In genomic region chr17:81666342-81667191, GRCh38 we compare ENCODE assay signal across 1 cellular context.
TF ChIP-seq lines count a peak whose summit lies in the region.

Gene CCDC137 (plus strand): TSS chr17:81666737. CDS start chr17:81666767, 30 bp downstream.
Gene OXLD1 (minus strand): TSS chr17:81666605. CDS start chr17:81666577, 28 bp downstream.

TF ChIP-seq in HepG2, 621 proteins besides CTCF, POLR2A, EP300 and RAD21 (continued from another document and continues in another):
- peak; percentile 36; the same call in 1 of the 2 replicates for TF ChIP-seq FOXP4 (CRISPR knock-in tag; IDR thresholded peaks at IDR 0.05)
- peak; percentile 82 for TF ChIP-seq KDM5A (IDR thresholded peaks at IDR 0.05; ENCODE audit: borderline replicate concordance, low read length)
- no peak for TF ChIP-seq NFE2L1 (CRISPR knock-in tag; IDR thresholded peaks at IDR 0.05; ENCODE audit: borderline replicate concordance)
- peak; percentile 74; the same call in 1 of the 2 replicates for TF ChIP-seq ZNF589 (CRISPR knock-in tag; conservative IDR thresholded peaks at IDR 0.05)
- 0 out of 2 replicates have a peak, but pooled peaks have one; percentile 45 for TF ChIP-seq CC2D1A (CRISPR knock-in tag; IDR thresholded peaks at IDR 0.05)
- TF ChIP-seq NCOR1 (IDR thresholded peaks at IDR 0.05; ENCODE audit: borderline replicate concordance, low read length), result no peak
- TF ChIP-seq ZNF549 (CRISPR knock-in tag; IDR thresholded peaks at IDR 0.05), result no peak
- no peak for TF ChIP-seq ZNF121 (CRISPR knock-in tag; IDR thresholded peaks at IDR 0.05)
- TF ChIP-seq ATF5 (CRISPR knock-in tag; IDR thresholded peaks at IDR 0.05; ENCODE audit: low read depth), result no peak; the same call in 1 of the 2 replicates
- TF ChIP-seq HNF4A (CRISPR knock-in tag; IDR thresholded peaks at IDR 0.05), result 0 out of 2 replicates have a peak, but pooled peaks have one; percentile 14
- peak; percentile 96 for TF ChIP-seq ZFP91 (CRISPR knock-in tag; IDR thresholded peaks at IDR 0.05; ENCODE audit: borderline replicate concordance)
- no peak for TF ChIP-seq SP1 (IDR thresholded peaks at IDR 0.05)
- TF ChIP-seq SP1 (CRISPR knock-in tag; IDR thresholded peaks at IDR 0.05), result peak; percentile 49; the same call in 1 of the 2 replicates
- 0 out of 2 replicates have a peak, but pooled peaks have one; percentile 3 for TF ChIP-seq MYPOP (CRISPR knock-in tag; IDR thresholded peaks at IDR 0.05)
- TF ChIP-seq FIP1L1 (IDR thresholded peaks at IDR 0.05; ENCODE audit: borderline replicate concordance, insufficient read depth, low read depth, low read length), result no peak
- no peak for TF ChIP-seq SMARCE1 (IDR thresholded peaks at IDR 0.05; ENCODE audit: borderline replicate concordance)
- peak; percentile 24; the same call in 1 of the 2 replicates for TF ChIP-seq ZNF580 (CRISPR knock-in tag; IDR thresholded peaks at IDR 0.05; ENCODE audit: borderline replicate concordance, low read depth)
- TF ChIP-seq KDM3A (CRISPR knock-in tag; IDR thresholded peaks at IDR 0.05; ENCODE audit: low read depth), result no peak; the same call in 1 of the 2 replicates
- peak; percentile 98 for TF ChIP-seq KMT2A (CRISPR knock-in tag; IDR thresholded peaks at IDR 0.05)
- TF ChIP-seq ZNF205 (CRISPR knock-in tag; IDR thresholded peaks at IDR 0.05), result peak; percentile 66
- no peak for TF ChIP-seq GTF2F1 (IDR thresholded peaks at IDR 0.05; ENCODE audit: low read length)
- no peak for TF ChIP-seq PLRG1 (conservative IDR thresholded peaks at IDR 0.05)
- TF ChIP-seq E2F5 (CRISPR knock-in tag; conservative IDR thresholded peaks at IDR 0.05), result peak; percentile 66; the same call in 1 of the 2 replicates
- no peak; the same call in 1 of the 2 replicates for TF ChIP-seq MTF2 (CRISPR knock-in tag; IDR thresholded peaks at IDR 0.05; ENCODE audit: borderline replicate concordance)
- peak; percentile 79; the same call in 1 of the 2 replicates for TF ChIP-seq GLI4 (CRISPR knock-in tag; IDR thresholded peaks at IDR 0.05; ENCODE audit: borderline replicate concordance)
- TF ChIP-seq ZNF136 (CRISPR knock-in tag; IDR thresholded peaks at IDR 0.05; ENCODE audit: low read depth), result peak; percentile 45; the same call in 1 of the 2 replicates
- TF ChIP-seq HMG20B (CRISPR knock-in tag; conservative IDR thresholded peaks at IDR 0.05), result no peak
- no peak for TF ChIP-seq SKI (IDR thresholded peaks at IDR 0.05; ENCODE audit: partially characterized antibody)
- TF ChIP-seq RXRA (CRISPR knock-in tag; IDR thresholded peaks at IDR 0.05), result peak; percentile 79; the same call in 1 of the 2 replicates
- peak; percentile 52; the same call in 1 of the 2 replicates for TF ChIP-seq ARHGAP35 (CRISPR knock-in tag; IDR thresholded peaks at IDR 0.05; ENCODE audit: borderline replicate concordance)
- peak; percentile 100 for TF ChIP-seq SP2 (CRISPR knock-in tag; IDR thresholded peaks at IDR 0.05)
- peak; percentile 95 for TF ChIP-seq MAX (IDR thresholded peaks at IDR 0.05)
- TF ChIP-seq ZNF296 (CRISPR knock-in tag; conservative IDR thresholded peaks at IDR 0.05), result no peak
- no peak for TF ChIP-seq GPBP1L1 (CRISPR knock-in tag; IDR thresholded peaks at IDR 0.05)
- peak; percentile 79; the same call in 1 of the 2 replicates for TF ChIP-seq ZNF619 (CRISPR knock-in tag; IDR thresholded peaks at IDR 0.05)
- TF ChIP-seq ARID4A (CRISPR knock-in tag; IDR thresholded peaks at IDR 0.05; ENCODE audit: borderline replicate concordance), result peak; percentile 99
- peak; percentile 82 for TF ChIP-seq RBM39 (IDR thresholded peaks at IDR 0.05; ENCODE audit: low read depth, low read length, poor library complexity, severe bottlenecking)
- no peak for TF ChIP-seq USF2 (IDR thresholded peaks at IDR 0.05; ENCODE audit: low read depth, low read length)
- no peak; the same call in 1 of the 2 replicates for TF ChIP-seq USF2 (CRISPR knock-in tag; IDR thresholded peaks at IDR 0.05; ENCODE audit: borderline replicate concordance)
- TF ChIP-seq DR1 (CRISPR knock-in tag; IDR thresholded peaks at IDR 0.05), result peak; percentile 76
- peak; percentile 55 for TF ChIP-seq ZNF772 (CRISPR knock-in tag; IDR thresholded peaks at IDR 0.05)
- 0 out of 2 replicates have a peak, but pooled peaks have one; percentile 16 for TF ChIP-seq ARID2 (CRISPR knock-in tag; IDR thresholded peaks at IDR 0.05; ENCODE audit: borderline replicate concordance)
- TF ChIP-seq ZNF337 (CRISPR knock-in tag; IDR thresholded peaks at IDR 0.05; ENCODE audit: borderline replicate concordance, low read depth), result peak; percentile 81; the same call in 1 of the 2 replicates
- no peak for TF ChIP-seq KAT2B (IDR thresholded peaks at IDR 0.05; ENCODE audit: borderline replicate concordance, low read depth, low read length)
- no peak for TF ChIP-seq PHF21A (CRISPR knock-in tag; IDR thresholded peaks at IDR 0.05)
- TF ChIP-seq RFX3 (CRISPR knock-in tag; IDR thresholded peaks at IDR 0.05), result peak; percentile 28; the same call in 1 of the 2 replicates
- no peak; the same call in 1 of the 2 replicates for TF ChIP-seq HHEX (CRISPR knock-in tag; IDR thresholded peaks at IDR 0.05)
- TF ChIP-seq PPARG (CRISPR knock-in tag; conservative IDR thresholded peaks at IDR 0.05), result peak; percentile 47
- TF ChIP-seq ZBTB38 (CRISPR knock-in tag; IDR thresholded peaks at IDR 0.05), result peak; percentile 42
- TF ChIP-seq MXD1 (CRISPR knock-in tag; IDR thresholded peaks at IDR 0.05), result peak; percentile 71
